In the genomic region with DNA sequence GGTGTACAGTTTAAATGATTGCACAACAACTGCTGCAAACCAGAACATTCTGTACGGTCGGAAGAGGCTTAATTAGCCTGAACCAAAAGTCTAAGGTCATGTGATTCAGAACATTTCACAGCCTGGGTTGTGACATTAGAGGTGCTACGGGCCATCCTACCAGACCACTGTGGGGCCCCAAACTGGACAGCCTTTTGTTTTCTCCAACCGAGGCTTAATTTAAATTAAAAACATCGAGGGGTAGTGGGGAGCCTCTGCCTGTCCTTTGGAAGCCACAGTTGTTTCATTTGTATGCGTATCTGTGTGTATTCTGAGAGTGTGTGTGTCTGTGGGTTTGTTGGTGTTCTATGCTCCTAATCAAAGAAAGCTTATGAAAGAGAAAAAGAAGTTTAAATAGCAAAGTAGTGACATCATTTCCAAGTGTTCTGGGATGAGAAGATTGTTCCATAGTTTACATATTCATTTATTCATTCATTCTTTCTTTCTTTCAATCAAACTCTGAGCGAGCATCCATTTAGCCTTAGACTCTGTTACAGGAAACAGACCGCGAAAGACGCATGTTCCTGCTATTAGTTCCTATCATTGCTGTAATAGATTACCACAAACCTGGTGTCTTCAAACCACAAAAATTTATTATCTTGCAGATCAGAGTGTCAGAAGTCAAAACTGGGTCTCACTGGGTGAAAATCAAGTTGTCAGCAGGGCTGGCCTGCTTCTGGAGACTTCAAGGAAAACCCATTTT, we compare ENCODE assay signal across 8 cellular contexts.
A peak's percentile ranks its signal among the peaks of the same experiment; 100 is the strongest.
DNase-seq lines count a peak whose midpoint lies in the region; ATAC-seq and TF ChIP-seq lines count a peak whose summit lies in the region.

No MANE protein-coding gene starts in this region.

- H3K9me3 ChIP-seq in upper lobe of left lung, result no peaks in the 10 kb centered on the region

- H3K36me3 ChIP-seq in brain microvascular endothelial cell (replicated peaks) (no peaks in the 10 kb centered on the region), upper lobe of left lung (no peaks in the 10 kb centered on the region)

- no peak for TF ChIP-seq CTCF in brain microvascular endothelial cell (IDR thresholded peaks at IDR 0.05; ENCODE audit: low read depth, low read length, missing control alignments)
- TF ChIP-seq CTCF in mesothelial cell of epicardium (IDR thresholded peaks at IDR 0.05; ENCODE audit: unreplicated experiment), result no peak
- TF ChIP-seq CTCF in upper lobe of left lung (IDR thresholded peaks at IDR 0.05), result no peak

- H3K27ac ChIP-seq in brain microvascular endothelial cell (peak overlapping the region; percentile 42), upper lobe of left lung (peak overlapping the region; percentile 66 to 82 (median 71))

- H3K4me3 ChIP-seq in brain microvascular endothelial cell (ENCODE audit: low read depth, low read length) (no peak overlapping the region), upper lobe of left lung (no peak overlapping the region)

- H3K4me1 ChIP-seq in upper lobe of left lung, result peaks cover 3 to 18% (median 7%) of the 10 kb centered on the region in 4 donors

- in situ Hi-C loops in brain microvascular endothelial cell (cut with HindIII; ENCODE audit: low pct_ligation_motif_present, low sequenced_read_pairs), result no loop called here

- TF ChIP-seq POLR2A in upper lobe of left lung (IDR thresholded peaks at IDR 0.05), result peak in 1 of 4 donors; percentile 22

- peak; percentile 61 to 65 for ATAC-seq in activated CD4-positive, CD25-positive, alpha-beta regulatory T cell treated with anti-CD3 and anti-CD28 coated beads, Interleukin-2, amount 50 U/mL, for 24 hours
- peak; percentile 55 to 77 for ATAC-seq in upper lobe of left lung (ENCODE audit: low FRiP score in 2 of 2)
- ATAC-seq in GM21528 (IDR thresholded peaks at IDR 0.05; ENCODE audit: low FRiP score, unreplicated experiment), result no peak

- H3K27ac Mint-ChIP-seq in mesothelial cell of epicardium, result peak overlapping the region; percentile 35

- TF ChIP-seq EP300 in upper lobe of left lung (IDR thresholded peaks at IDR 0.05), result peak in 3 of 4 donors; percentile 68 to 97 (median 97)

- no peaks in the 10 kb centered on the region for H3K27me3 ChIP-seq in brain microvascular endothelial cell (replicated peaks)
- no peaks in the 10 kb centered on the region for H3K27me3 ChIP-seq in upper lobe of left lung

- no peaks in the 10 kb centered on the region for H3K9me3 Mint-ChIP-seq in mesothelial cell of epicardium

- H3K36me3 Mint-ChIP-seq in mesothelial cell of epicardium, result no peaks in the 10 kb centered on the region

- H3K4me3 Mint-ChIP-seq in mesothelial cell of epicardium, result no peak overlapping the region

- DNase-seq in activated CD4-positive, CD25-positive, alpha-beta regulatory T cell treated with anti-CD3 and anti-CD28 coated beads, Interleukin-2, amount 50 U/mL, for 72 hours, result no peak
- peak; percentile 79 for DNase-seq in brain microvascular endothelial cell
- DNase-seq in mesothelial cell of epicardium (ENCODE audit: low spot score in 2 of 2, unreplicated experiment in 2 of 2), result no peak
- DNase-seq in upper lobe of left lung, result peak in 1 of 2 donors; percentile 37
- DNase-seq in SHP77 (lab: John Stamatoyannopoulos, UW), result no peak
- DNase-seq in NCI-H2107 treated with DMSO at 0.1 percent for 48 hours (lab: John Stamatoyannopoulos, UW; ENCODE audit: unreplicated experiment), result no peak

- H3K27me3 Mint-ChIP-seq in mesothelial cell of epicardium (ENCODE audit: low read depth), result no peaks in the 10 kb centered on the region

- WGBS in upper lobe of left lung, 2 donors, result 51 to 52% methylated on average over 10 of the region's 10 CpGs

- peaks cover 5% of the 10 kb centered on the region for H3K4me1 Mint-ChIP-seq in mesothelial cell of epicardium
